In the genomic region with DNA sequence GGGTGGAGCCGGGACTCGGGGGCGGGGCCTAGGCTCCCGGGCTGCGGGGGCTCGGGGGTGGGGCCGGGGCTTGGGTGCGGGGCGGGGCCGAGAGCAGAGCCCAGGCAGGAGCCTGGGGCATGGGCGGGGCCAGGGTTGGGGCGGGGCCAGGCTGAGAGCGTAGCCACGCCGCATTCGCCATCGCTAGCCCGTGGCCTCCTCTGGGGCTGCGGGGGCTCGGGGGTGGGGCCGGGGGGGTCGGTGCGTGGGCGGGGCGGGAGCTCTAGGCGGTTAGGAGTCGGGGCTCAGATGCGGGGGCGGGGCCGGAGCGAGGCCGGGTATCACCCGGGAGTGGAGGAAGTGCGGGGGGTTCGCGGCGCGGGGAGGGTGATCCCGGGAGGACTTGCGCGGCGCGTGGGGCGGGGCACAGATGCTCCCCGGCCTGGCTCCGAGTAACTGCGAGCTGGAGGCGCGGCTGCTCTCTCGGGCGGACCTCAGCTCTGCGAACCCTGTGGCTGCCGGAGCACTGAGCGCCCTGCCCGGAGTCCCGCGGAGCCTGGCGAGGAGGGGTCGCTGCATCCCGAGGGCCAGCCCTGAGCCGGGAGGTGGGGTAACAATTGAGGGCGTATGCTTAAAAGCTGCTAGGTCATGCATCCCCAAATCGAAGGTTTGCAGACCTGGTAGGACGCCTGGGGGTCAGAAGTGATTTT, we compare ENCODE assay signal across 8 cellular contexts.
A peak's percentile ranks its signal among the peaks of the same experiment; 100 is the strongest.
DNase-seq lines count a peak whose midpoint lies in the region; ATAC-seq and TF ChIP-seq lines count a peak whose summit lies in the region.

No MANE protein-coding gene starts in this region.

- H3K9me3 ChIP-seq in OCI-LY1 (ENCODE audit: low read length) = peaks cover 2% of the 10 kb centered on the region; the same call in 1 of the 2 replicates

- H3K4me3 ChIP-seq in OCI-LY1 (ENCODE audit: low read depth, low read length, poor library complexity, severe bottlenecking) = peak overlapping the region; percentile 81

- peak; percentile 65 for ATAC-seq in GM21515 (IDR thresholded peaks at IDR 0.05; ENCODE audit: unreplicated experiment)

- H3F3A ChIP-seq in OCI-LY1 (ENCODE audit: insufficient read depth, low read length) = 0 out of 2 replicates have a peak, but pooled peaks cover 3% of the 10 kb centered on the region

- peak overlapping the region; percentile 97 for H2AFZ ChIP-seq in OCI-LY1 (ENCODE audit: low read length)

- no peaks in the 10 kb centered on the region for H3K9me2 ChIP-seq in OCI-LY1 (ENCODE audit: low read depth, low read length)

- no peaks in the 10 kb centered on the region for H3K27me3 ChIP-seq in OCI-LY1 (ENCODE audit: insufficient read depth, low read length)

- H3K27ac ChIP-seq in OCI-LY1 (ENCODE audit: low read depth, low read length, poor library complexity, severe bottlenecking) = no peak overlapping the region

- no peak for TF ChIP-seq CTCF in OCI-LY1 (IDR thresholded peaks at IDR 0.05; ENCODE audit: low read length)

- peaks cover 14% of the 10 kb centered on the region for H3K36me3 ChIP-seq in OCI-LY1 (ENCODE audit: insufficient read depth, low read length)

- H4K20me1 ChIP-seq in OCI-LY1 (ENCODE audit: insufficient read depth, low read length) = no peaks in the 10 kb centered on the region

- H3K9ac ChIP-seq in OCI-LY1 (ENCODE audit: low read length) = peak overlapping the region; percentile 79

- no peaks in the 10 kb centered on the region for H3K79me2 ChIP-seq in OCI-LY1 (ENCODE audit: insufficient read depth, low read length)

- H3K4me2 ChIP-seq in OCI-LY1 (ENCODE audit: low read length) = peak overlapping the region; percentile 99

- peak; percentile 100 for DNase-seq in D341Med (ENCODE audit: low spot score)
- peak; percentile 80 for DNase-seq in HuH-7 (ENCODE audit: low spot score)
- DNase-seq in activated T-cell treated with anti-CD3 and anti-CD28 coated beads for 24 hours (ENCODE audit: low read depth) = peak; percentile 88
- DNase-seq in epidermal melanocyte (ENCODE audit: insufficient read length, low spot score) = peak; percentile 91
- DNase-seq in middle frontal gyrus (ENCODE audit: extremely low spot score, low spot score) = peak; percentile 82
- peak; percentile 91 to 93 for DNase-seq in stimulated activated CD8-positive, alpha-beta memory T cell treated with anti-CD3 and anti-CD28 coated beads, Interleukin-15, amount 100 ng/mL, for 48 hours (ENCODE audit: low read depth in 2 of 2)

- H3K4me1 ChIP-seq in OCI-LY1 (ENCODE audit: insufficient read depth, low read length, severe bottlenecking) = peaks cover 21% of the 10 kb centered on the region
